In genomic region chr19:6601542-6602052, GRCh38 we compare ENCODE assay signal across 1 cellular context.
TF ChIP-seq lines count a peak whose summit lies in the region.

No MANE protein-coding gene starts in this region.

TF ChIP-seq in GM12878, 131 proteins besides CTCF, POLR2A, EP300 and RAD21 (continued from another document):
- TF ChIP-seq ZNF687 (IDR thresholded peaks at IDR 0.05) (peak; percentile 94), IRF4 (IDR thresholded peaks at IDR 0.05; ENCODE audit: low read depth, low read length) (0 out of 2 replicates have a peak, but pooled peaks have one; percentile 12), MEF2B (IDR thresholded peaks at IDR 0.05; ENCODE audit: partially characterized antibody, poor library complexity, severe bottlenecking) (peak; percentile 84), CREM (IDR thresholded peaks at IDR 0.05; ENCODE audit: low read depth) (peak; percentile 67), NBN (IDR thresholded peaks at IDR 0.05) (peak; percentile 88), RUNX3 (IDR thresholded peaks at IDR 0.05; ENCODE audit: low read length) (peak; percentile 47; the same call in 1 of the 2 replicates), MTA3 (IDR thresholded peaks at IDR 0.05; ENCODE audit: borderline replicate concordance, low read length) (peak; percentile 78; the same call in 1 of the 2 replicates), BCL11A (IDR thresholded peaks at IDR 0.05; ENCODE audit: low read depth, low read length) (peak; percentile 54), DPF2 (IDR thresholded peaks at IDR 0.05) (peak; percentile 84), POU2F2 (IDR thresholded peaks at IDR 0.05; ENCODE audit: borderline replicate concordance, low read depth, low read length) (peak; percentile 66; the same call in 1 of the 3 replicates), MTA2 (IDR thresholded peaks at IDR 0.05; ENCODE audit: low read depth) (peak; percentile 80), JUNB (IDR thresholded peaks at IDR 0.05) (peak; percentile 87), RBBP5 (conservative IDR thresholded peaks at IDR 0.05) (0 out of 2 replicates have a peak, but pooled peaks have one; percentile 30), TCF3 (IDR thresholded peaks at IDR 0.05; ENCODE audit: borderline replicate concordance, insufficient read depth, low read depth, low read length) (0 out of 2 replicates have a peak, but pooled peaks have one; percentile 20), ZNF217 (IDR thresholded peaks at IDR 0.05) (0 out of 2 replicates have a peak, but pooled peaks have one; percentile 52), CBX5 (IDR thresholded peaks at IDR 0.05; ENCODE audit: low read depth) (0 out of 2 replicates have a peak, but pooled peaks have one; percentile 52), IKZF1 (conservative IDR thresholded peaks at IDR 0.05) (peak; percentile 76; the same call in 1 of the 2 replicates), RELB (IDR thresholded peaks at IDR 0.05; ENCODE audit: low read depth) (peak; percentile 82), BACH1 (IDR thresholded peaks at IDR 0.05; ENCODE audit: borderline replicate concordance) (peak; percentile 79; the same call in 1 of the 2 replicates), PAX5 (IDR thresholded peaks at IDR 0.05; ENCODE audit: borderline replicate concordance, low read depth, low read length) (peak; percentile 95), LARP7 (IDR thresholded peaks at IDR 0.05) (0 out of 2 replicates have a peak, but pooled peaks have one; percentile 59), PKNOX1 (IDR thresholded peaks at IDR 0.05) (peak; percentile 90), MLLT1 (IDR thresholded peaks at IDR 0.05) (0 out of 2 replicates have a peak, but pooled peaks have one; percentile 10), RELA (IDR thresholded peaks at IDR 0.05; ENCODE audit: borderline replicate concordance, partially characterized antibody) (peak; percentile 13), CEBPB (IDR thresholded peaks at IDR 0.05; ENCODE audit: borderline replicate concordance in 1 of 2, low read depth in 2 of 2, low read length in 2 of 2) (0 out of 4 replicates have a peak, but pooled peaks of 1 of the 2 experiments have one; percentile 9), SMAD1 (IDR thresholded peaks at IDR 0.05; ENCODE audit: low read depth, partially characterized antibody) (peak; percentile 46), SMARCA5 (IDR thresholded peaks at IDR 0.05) (0 out of 2 replicates have a peak, but pooled peaks have one; percentile 17), GATAD2B (conservative IDR thresholded peaks at IDR 0.05; ENCODE audit: low read depth) (peak; percentile 79), ATF7 (IDR thresholded peaks at IDR 0.05; ENCODE audit: low read depth) (peak; percentile 74), RB1 (IDR thresholded peaks at IDR 0.05; ENCODE audit: borderline replicate concordance) (0 out of 2 replicates have a peak, but pooled peaks have one; percentile 31), ZBED1 (IDR thresholded peaks at IDR 0.05; ENCODE audit: borderline replicate concordance) (0 out of 2 replicates have a peak, but pooled peaks have one; percentile 52), BHLHE40 (IDR thresholded peaks at IDR 0.05; ENCODE audit: borderline replicate concordance in 1 of 2, low read depth in 2 of 2, low read length in 1 of 2) (peak; percentile 84 to 94), FOXM1 (IDR thresholded peaks at IDR 0.05; ENCODE audit: low read depth, low read length) (0 out of 2 replicates have a peak, but pooled peaks have one; percentile 33), NFIC (IDR thresholded peaks at IDR 0.05; ENCODE audit: low read depth, low read length) (peak; percentile 76; the same call in 1 of the 2 replicates), PBX3 (IDR thresholded peaks at IDR 0.05; ENCODE audit: insufficient replicate concordance, low read depth, low read length) (peak; percentile 74), CREB1 (IDR thresholded peaks at IDR 0.05; ENCODE audit: low read depth) (0 out of 2 replicates have a peak, but pooled peaks have one; percentile 27), CUX1 (IDR thresholded peaks at IDR 0.05; ENCODE audit: insufficient replicate concordance, low read depth, low read length) (peak; percentile 90)
